In genomic region chr2:152099655-152100050, GRCh38 we compare ENCODE assay signal across 9 cellular contexts. TPM values are rescaled to one million over a fixed set of nuclear protein-coding genes. Genes with fewer than 3 reads are reported as not detected.
DNase-seq lines count a peak whose midpoint lies in the region; ATAC-seq and TF ChIP-seq lines count a peak whose summit lies in the region.
"Had no signal": no experiment of that assay in that cellular context is flagged by ENCODE, and none has a peak within 500 bp of the region (broad histone marks: within the 10 kb centered on the region; RNA-seq: fewer than 3 reads in every experiment).

No MANE protein-coding gene starts in this region.

- no peak overlapping the region for H3K56ac ChIP-seq in H9 (ENCODE audit: insufficient read length, low read depth, low read length)

- no peak overlapping the region for H3K4ac ChIP-seq in H9 (ENCODE audit: low read depth, low read length)

- H4K5ac ChIP-seq in H9 (ENCODE audit: insufficient read length, low read depth, low read length), result no peak overlapping the region

- no peak overlapping the region for H3K23ac ChIP-seq in H9 (ENCODE audit: insufficient read length, low read depth, low read length)

- H3K4me3 Mint-ChIP-seq in H9, result peak overlapping the region; percentile 75 to 96
- H3K4me3 Mint-ChIP-seq in naive thymus-derived CD8-positive, alpha-beta T cell, result peak overlapping the region; percentile 75 to 90 (median 86)

- no peaks in the 10 kb centered on the region for H4K20me1 ChIP-seq in H9 (ENCODE audit: control insufficient read depth, insufficient read depth, insufficient read length)

- H3K79me1 ChIP-seq in H9 (ENCODE audit: insufficient read depth, low read depth, low read length, poor library complexity, severe bottlenecking), result no peaks in the 10 kb centered on the region

- intact Hi-C loops in breast epithelium (cut with DNase I; ENCODE audit: low total_unique reads), result no loop called here
- intact Hi-C loops in adrenal gland (cut with DNase I), result no loop called here

- no peak overlapping the region for H2BK15ac ChIP-seq in H9 (ENCODE audit: low read depth, low read length)

- H3K27me3 Mint-ChIP-seq in H9 (ENCODE audit: low read depth), result peaks cover 74% of the 10 kb centered on the region
- H3K27me3 Mint-ChIP-seq in naive thymus-derived CD8-positive, alpha-beta T cell, result peaks cover 33 to 52% (median 46%) of the 10 kb centered on the region in 5 donors

- no peak overlapping the region for H2AK5ac ChIP-seq in H9 (ENCODE audit: insufficient read length, low read length)

- H3K4me1 Mint-ChIP-seq in H9, result peaks cover 16% of the 10 kb centered on the region in 2 experiments
- H3K4me1 Mint-ChIP-seq in naive thymus-derived CD8-positive, alpha-beta T cell, result peaks cover 12 to 26% (median 17%) of the 10 kb centered on the region in 4 donors

- no peak for DNase-seq in H9
- no peak for DNase-seq in breast epithelium (ENCODE audit: low spot score in 2 of 2)
- DNase-seq in naive thymus-derived CD8-positive, alpha-beta T cell, result no peak
- no peak for DNase-seq in adrenal gland
- no peak for DNase-seq in glomerular visceral epithelial cell (ENCODE audit: extremely low spot score)
- DNase-seq in NCI-H2196 treated with DMSO at 0.1 percent for 48 hours (lab: John Stamatoyannopoulos, UW; ENCODE audit: unreplicated experiment), result no peak
- DNase-seq in ecto neural progenitor cell (ENCODE audit: low spot score), result no peak
- DNase-seq: activated effector memory CD4-positive, alpha-beta T cell treated with anti-CD3 and anti-CD28 coated beads, Interleukin-2, amount 50 U/mL, for 16 hours had no signal

- H3K79me2 ChIP-seq in ACC112 (ENCODE audit: control insufficient read depth, insufficient read depth, low read length, unreplicated experiment), result no peaks in the 10 kb centered on the region
- H3K79me2 ChIP-seq in H9 (ENCODE audit: insufficient read depth, low read length), result no peaks in the 10 kb centered on the region

- H3K9me3 ChIP-seq in H9 (ENCODE audit: control insufficient read depth, low read depth, low read length) (no peaks in the 10 kb centered on the region), breast epithelium (no peaks in the 10 kb centered on the region), adrenal gland (replicated peaks in 1 of 3) (no peaks in the 10 kb centered on the region)

- WGBS in H9 (ENCODE audit: extremely low coverage, insufficient read length, low lambda C conversion rate), result 100% methylated on average over 2 of the region's 9 CpGs
- WGBS in adrenal gland, 4 donors, result 30 to 36% (median 33%) methylated on average over 9 of the region's 9 CpGs

- no peak overlapping the region for H2BK120ac ChIP-seq in H9 (ENCODE audit: low read depth, low read length, poor library complexity, severe bottlenecking)

- POLR2A ChIA-PET in naive thymus-derived CD8-positive, alpha-beta T cell (lab: Charles Lee), result no interaction called here

- no peak overlapping the region for H4K8ac ChIP-seq in H9 (replicated peaks; ENCODE audit: insufficient read length, low read depth, low read length)

- no peak overlapping the region for H2AFZ ChIP-seq in ACC112 (ENCODE audit: low read length, unreplicated experiment)
- no peak overlapping the region for H2AFZ ChIP-seq in H9 (ENCODE audit: low read length)

- H2BK5ac ChIP-seq in H9 (ENCODE audit: insufficient read length, low read length), result no peak overlapping the region

- H3K9me3 Mint-ChIP-seq in H9, result no peaks in the 10 kb centered on the region; a peak in 1 of 5 replicates
- peaks cover 0 to 2% (median 0%) of the 10 kb centered on the region in 9 donors for H3K9me3 Mint-ChIP-seq in naive thymus-derived CD8-positive, alpha-beta T cell

- H3K36me3 ChIP-seq in ACC112 (ENCODE audit: insufficient read depth, low read length), result no peaks in the 10 kb centered on the region
- no peaks in the 10 kb centered on the region for H3K36me3 ChIP-seq in breast epithelium
- H3K36me3 ChIP-seq in adrenal gland (replicated peaks in 1 of 2), result no peaks in the 10 kb centered on the region

- no peak for TF ChIP-seq POLR2A in breast epithelium (IDR thresholded peaks at IDR 0.05)
- TF ChIP-seq POLR2A in adrenal gland (IDR thresholded peaks at IDR 0.05), result no peak

- H3K4me2 ChIP-seq in H9 (ENCODE audit: insufficient read depth, insufficient read length, low read length), result peak overlapping the region; percentile 98

- TF ChIP-seq CTCF in H9 (conservative IDR thresholded peaks at IDR 0.05) (no peak), breast epithelium (IDR thresholded peaks at IDR 0.05) (no peak), adrenal gland (IDR thresholded peaks at IDR 0.05) (no peak)

- no peak overlapping the region for H3K18ac ChIP-seq in H9 (ENCODE audit: insufficient read length, low read depth, low read length)

- no peak overlapping the region for H2BK20ac ChIP-seq in H9 (ENCODE audit: low read depth, low read length, poor library complexity, severe bottlenecking)

- H3K27me3 ChIP-seq in ACC112 (ENCODE audit: insufficient read depth, low read length), result peaks cover 64% of the 10 kb centered on the region
- H3K27me3 ChIP-seq in H9 (ENCODE audit: insufficient read depth, low read length), result peaks cover 28% of the 10 kb centered on the region; the same call in 1 of the 2 replicates
- peaks cover 0 to 11% of the 10 kb centered on the region in 2 donors for H3K27me3 ChIP-seq in breast epithelium
- no peaks in the 10 kb centered on the region for H3K27me3 ChIP-seq in adrenal gland

- no peak overlapping the region for H3T11ph ChIP-seq in H9 (ENCODE audit: low read length)

- H3K27ac ChIP-seq in ACC112 (ENCODE audit: low read depth, low read length) (no peak overlapping the region), H9 (ENCODE audit: insufficient read length, low read depth, low read length) (no peak overlapping the region), breast epithelium (no peak overlapping the region), adrenal gland (no peak overlapping the region)

- no peak for ATAC-seq in naive thymus-derived CD8-positive, alpha-beta T cell

- no peaks in the 10 kb centered on the region; a peak in 1 of 7 replicates for H3K36me3 Mint-ChIP-seq in H9 (ENCODE audit: insufficient read depth in 1 of 3, low read depth in 3 of 3)
- no peaks in the 10 kb centered on the region for H3K36me3 Mint-ChIP-seq in naive thymus-derived CD8-positive, alpha-beta T cell

- no peak overlapping the region for H3K9ac ChIP-seq in H9 (ENCODE audit: extremely low read depth, insufficient read length, low read length)

- peak overlapping the region; percentile 76 for H3K4me3 ChIP-seq in ACC112 (ENCODE audit: low read depth, low read length)
- H3K4me3 ChIP-seq in breast epithelium, result peak overlapping the region; percentile 55 to 93 (median 65)
- H3K4me3 ChIP-seq in adrenal gland, result peak overlapping the region in 2 of 4 donors; percentile 66 to 69

- H3K23me2 ChIP-seq in H9 (ENCODE audit: insufficient read length, low read depth, low read length, poor library complexity, severe bottlenecking), result peaks cover 10% of the 10 kb centered on the region

- no peak overlapping the region for H3K14ac ChIP-seq in H9 (ENCODE audit: insufficient read depth, low read length)

- peaks cover 4% of the 10 kb centered on the region for H3K4me1 ChIP-seq in ACC112 (ENCODE audit: control insufficient read depth, insufficient read depth, low read length, unreplicated experiment)
- peaks cover 3% of the 10 kb centered on the region; the same call in 1 of the 2 replicates for H3K4me1 ChIP-seq in H9 (ENCODE audit: insufficient read depth, low read length)
- no peaks in the 10 kb centered on the region for H3K4me1 ChIP-seq in breast epithelium
- peaks cover 7 to 23% of the 10 kb centered on the region in 2 donors for H3K4me1 ChIP-seq in adrenal gland (replicated peaks in 1 of 2)

- H3K27ac Mint-ChIP-seq in H9, result peak overlapping the region in 1 of 3 experiments; percentile 42; a peak in 2 of 7 replicates
- H3K27ac Mint-ChIP-seq in naive thymus-derived CD8-positive, alpha-beta T cell, result peak overlapping the region in 2 of 10 donors; percentile 42 to 54

- H4K91ac ChIP-seq in H9 (ENCODE audit: insufficient read length, low read depth, low read length), result no peak overlapping the region

- H2BK12ac ChIP-seq in H9 (ENCODE audit: insufficient read length, low read depth, low read length), result no peak overlapping the region

RNA-seq across cellular contexts. Expression of gene CACNB4, which starts 0.8 kb away (rescaled TPM):
- total RNA-seq in H9 (2021) (1.4 and 1.5 TPM in 2 replicates), breast epithelium (10 to 100 TPM in 2 of 3 donors, 1 to 10 TPM in 1; 1.6 to 17.7 (median 11.5) TPM), adrenal gland (1 to 10 TPM in 7 of 8 donors, under 1 TPM in 1; 0.60 to 4.0 (median 2.0) TPM)
- 1 to 10 TPM in 1 of 2 experiments, under 1 TPM in 1; 0.58 to 1.1 TPM for total RNA-seq in naive thymus-derived CD8-positive, alpha-beta T cell
- polyA plus RNA-seq in naive thymus-derived CD8-positive, alpha-beta T cell, result under 1 TPM in 1 of 3 donors, not detected in 2; 0.11 TPM
- polyA plus RNA-seq in adrenal gland, result 1 to 10 TPM; 1.0 to 1.9 (median 1.1) TPM
